15 cellular contexts compared by ENCODE assay signal in genomic region chr15:43423793-43424192, GRCh38. TPM values are rescaled to one million over a fixed set of nuclear protein-coding genes. Genes with fewer than 3 reads are reported as not detected.
DNase-seq lines count a peak whose midpoint lies in the region; ATAC-seq, FAIRE-seq and TF ChIP-seq lines count a peak whose summit lies in the region.
"Had no signal": no experiment of that assay in that cellular context is flagged by ENCODE, and none has a peak within 500 bp of the region (broad histone marks: within the 10 kb centered on the region; RNA-seq: fewer than 3 reads in every experiment).

No MANE protein-coding gene starts in this region.

- H3K27me3 ChIP-seq in keratinocyte (ENCODE audit: control insufficient read depth, extremely low read depth, insufficient read depth, low read length): no peaks in the 10 kb centered on the region

- TF ChIP-seq CTCF in keratinocyte (optimal IDR thresholded peaks at IDR 0.05 in 1 of 3, IDR thresholded peaks at IDR 0.05 in 1 of 3, conservative IDR thresholded peaks at IDR 0.05 in 1 of 3; ENCODE audit: extremely low read depth in 1 of 3, insufficient read depth in 2 of 3, low read length in 3 of 3): no peak

- no peaks in the 10 kb centered on the region for H3K79me2 ChIP-seq in keratinocyte (ENCODE audit: control insufficient read depth, insufficient read depth, low read length)

- FAIRE-seq in RCC 7860 (lab: Jason Lieb, UNC) (no peak), keratinocyte (lab: Jason Lieb, UNC) (peak; percentile 41)
- FAIRE-seq: G401.6 had no signal

- H3K27ac ChIP-seq in keratinocyte (ENCODE audit: control insufficient read depth, insufficient read depth, low read length): no peak overlapping the region
- H3K27ac ChIP-seq: PC-9 had no signal

- dilution Hi-C loops in keratinocyte (cut with MboI; ENCODE audit: extremely low pct_ligation_motif_present, low sequenced_read_pairs): no loop called here

- peak; percentile 7 for DNase-seq in A172 (ENCODE audit: low spot score)
- peak; percentile 9 for DNase-seq in ELR (ENCODE audit: low read depth)
- peak; percentile 29 for DNase-seq in RCC 7860 (ENCODE audit: low spot score)
- no peak for DNase-seq in keratinocyte (ENCODE audit: low read depth, low spot score)
- no peak for DNase-seq in mesenteric fat pad (ENCODE audit: low spot score)
- no peak for DNase-seq in AG20443 (ENCODE audit: low spot score)
- DNase-seq: CD8-positive, alpha-beta T cell; DMS79 treated with DMSO at 0.1 percent for 48 hours; MM.1S; NCI-H1092 treated with DMSO at 0.1 percent for 48 hours; NCI-H2081 treated with DMSO at 0.1 percent for 48 hours; NCI-H510A treated with DMSO at 0.1 percent for 48 hours; PC-9 had no signal

- H3K4me3 ChIP-seq in keratinocyte (ENCODE audit: control insufficient read depth in 2 of 3, extremely low read depth in 1 of 3, insufficient read depth in 2 of 3, low read depth in 1 of 3, low read length in 3 of 3): no peak overlapping the region
- H3K4me3 ChIP-seq: PC-9 had no signal

- no peaks in the 10 kb centered on the region for H3K4me1 ChIP-seq in keratinocyte (ENCODE audit: control insufficient read depth, extremely low read depth, insufficient read depth, low read length)

- H3K4me2 ChIP-seq in keratinocyte (ENCODE audit: control insufficient read depth, extremely low read depth, insufficient read depth, low read depth, low read length): no peak overlapping the region
- H3K4me2 ChIP-seq: PC-9 had no signal

- peaks cover 2% of the 10 kb centered on the region for H3K9me1 ChIP-seq in keratinocyte (ENCODE audit: control insufficient read depth, extremely low read depth, insufficient read depth, low read length)

- no peak overlapping the region for H2AFZ ChIP-seq in keratinocyte (ENCODE audit: control insufficient read depth, low read length)
- H2AFZ ChIP-seq: PC-9 had no signal

- no peak overlapping the region for H3K9ac ChIP-seq in keratinocyte (ENCODE audit: control insufficient read depth, extremely low read depth, insufficient read depth, low read length)

- peaks cover 12 to 17% of the 10 kb centered on the region in 2 experiments for H3K36me3 ChIP-seq in keratinocyte (ENCODE audit: control insufficient read depth in 2 of 2, extremely low read depth in 1 of 2, insufficient read depth in 2 of 2, low read length in 2 of 2)

- H3K9me3 ChIP-seq in keratinocyte (ENCODE audit: control insufficient read depth, low read depth, low read length): no peaks in the 10 kb centered on the region

- ATAC-seq in HG02970 (IDR thresholded peaks at IDR 0.05; ENCODE audit: low FRiP score, unreplicated experiment): no peak
- ATAC-seq: CD8-positive, alpha-beta T cell had no signal

- no peaks in the 10 kb centered on the region for H4K20me1 ChIP-seq in keratinocyte (ENCODE audit: control insufficient read depth, extremely low read depth, insufficient read depth, low read length)

RNA-seq across cellular contexts. Expression of gene TUBGCP4, which starts 52.9 kb away (rescaled TPM):
- 9.0 and 11.2 TPM in 2 replicates for total RNA-seq in A172 (2014; rRNA removed; shearing (Covaris generic))
- 13.5 to 16.1 TPM (median 15.9 TPM) in 3 replicates for polyA plus RNA-seq in keratinocyte
- 6.1 TPM for polyA plus RNA-seq in keratinocyte (2011; ENCODE audit: low read depth)
- polyA plus RNA-seq in keratinocyte (2011; cell fraction: cytosol; rRNA removed): 9.5 and 12.3 TPM in 2 replicates
- 14.6 and 15.3 TPM in 2 replicates for polyA plus RNA-seq in keratinocyte (2011; cell fraction: nucleus; rRNA removed)
- 10.8 and 14.8 TPM in 2 replicates for polyA plus RNA-seq in keratinocyte (2012; ENCODE audit: low replicate concordance)
- 17.9 to 26.1 TPM (median 19.3 TPM) in 3 replicates for polyA minus RNA-seq in keratinocyte
- 20.7 TPM for polyA minus RNA-seq in keratinocyte (2011; cell fraction: cytosol; rRNA and poly(A)+ RNA removed)
- polyA minus RNA-seq in keratinocyte (2011; cell fraction: nucleus; rRNA and poly(A)+ RNA removed): 22.1 and 24.6 TPM in 2 replicates
- total RNA-seq in mesenteric fat pad: 13.5 TPM

RNA-seq across cellular contexts. Expression of gene ZSCAN29, which starts 53.0 kb away (rescaled TPM):
- total RNA-seq in A172 (2014; rRNA removed; shearing (Covaris generic)): 3.4 and 6.6 TPM in 2 replicates
- polyA plus RNA-seq in keratinocyte: 8.5 to 9.7 TPM (median 8.7 TPM) in 3 replicates
- polyA plus RNA-seq in keratinocyte (2011; ENCODE audit: low read depth): 10.4 TPM
- polyA plus RNA-seq in keratinocyte (2011; cell fraction: cytosol; rRNA removed): 6.2 and 7.3 TPM in 2 replicates
- 20.7 and 21.5 TPM in 2 replicates for polyA plus RNA-seq in keratinocyte (2011; cell fraction: nucleus; rRNA removed)
- 7.3 and 12.1 TPM in 2 replicates for polyA plus RNA-seq in keratinocyte (2012; ENCODE audit: low replicate concordance)
- 7.5 to 12.7 TPM (median 9.9 TPM) in 3 replicates for polyA minus RNA-seq in keratinocyte
- 9.6 TPM for polyA minus RNA-seq in keratinocyte (2011; cell fraction: cytosol; rRNA and poly(A)+ RNA removed)
- 13.3 and 17.6 TPM in 2 replicates for polyA minus RNA-seq in keratinocyte (2011; cell fraction: nucleus; rRNA and poly(A)+ RNA removed)
- total RNA-seq in mesenteric fat pad: 24.3 TPM

Comparison
In these comparisons a context has a peak if more than half of its experiments do, and no peak if none do; other contexts are left out.
1. DNase-seq: peak in A172 (single experiment), ELR (single experiment) and RCC 7860 (single experiment); none in keratinocyte (single experiment), mesenteric fat pad (single experiment) and AG20443 (single experiment).